34 cellular contexts compared by ENCODE assay signal in genomic region chr4:26482508-26483462, GRCh38. TPM values are rescaled to one million over a fixed set of nuclear protein-coding genes. Genes with fewer than 3 reads are reported as not detected.
A peak's percentile ranks its signal among the peaks of the same experiment; 100 is the strongest.
DNase-seq lines count a peak whose midpoint lies in the region; ATAC-seq and TF ChIP-seq lines count a peak whose summit lies in the region.
"Had no signal": no experiment of that assay in that cellular context is flagged by ENCODE, and none has a peak within 500 bp of the region (broad histone marks: within the 10 kb centered on the region; RNA-seq: fewer than 3 reads in every experiment).

No MANE protein-coding gene starts in this region.

- H3K27ac ChIP-seq in VCaP, result peak overlapping the region; percentile 31
- H3K27ac ChIP-seq in sigmoid colon, result peak overlapping the region in 3 of 4 donors; percentile 49 to 83 (median 80)
- no peak overlapping the region for H3K27ac ChIP-seq in brain microvascular endothelial cell
- H3K27ac ChIP-seq in CD8-positive, alpha-beta memory T cell (ENCODE audit: low read depth, low read length), result no peak overlapping the region
- H3K27ac ChIP-seq: testis had no signal

- no peaks in the 10 kb centered on the region for H3K9me3 ChIP-seq in sigmoid colon
- no peaks in the 10 kb centered on the region for H3K9me3 ChIP-seq in CD8-positive, alpha-beta memory T cell (ENCODE audit: low read length)
- H3K9me3 ChIP-seq: adrenal gland, testis had no signal

- H3K36me3 Mint-ChIP-seq in CD8-positive, alpha-beta memory T cell, result no peaks in the 10 kb centered on the region

- no peaks in the 10 kb centered on the region for H3K27me3 ChIP-seq in sigmoid colon
- H3K27me3 ChIP-seq in brain microvascular endothelial cell (replicated peaks), result no peaks in the 10 kb centered on the region
- no peaks in the 10 kb centered on the region for H3K27me3 ChIP-seq in CD8-positive, alpha-beta memory T cell (ENCODE audit: insufficient read depth, low read length, poor library complexity, severe bottlenecking)
- H3K27me3 ChIP-seq: adrenal gland, testis had no signal

- no peak for ATAC-seq in left lobe of liver
- ATAC-seq: activated CD4-positive, CD25-positive, alpha-beta regulatory T cell treated with anti-CD3 and anti-CD28 coated beads, Interleukin-2, amount 50 U/mL, for 24 hours; K562 had no signal

- 52 to 90% methylated on average over 3 of the region's 3 CpGs for WGBS in sigmoid colon, 2 donors

- no peak overlapping the region for H3K4me3 Mint-ChIP-seq in CD8-positive, alpha-beta memory T cell
- H3K4me3 Mint-ChIP-seq: activated naive CD4-positive, alpha-beta T cell treated with anti-CD3 and anti-CD28 coated beads for 36 hours; activated T-helper 1 cell treated with anti-CD3 and anti-CD28 coated beads, Interleukin-12 subunit alpha, Interleukin-12 subunit beta, Interleukin-2, Interleukin-4 antibody, amounts not matched to agents 30 ng/mL and 10 ng/mL and 1 ng/mL, durations not matched to agents 14 hours and 24 hours and 36 hours; endodermal cell had no signal

- peaks cover 0 to 69% (median 39%) of the 10 kb centered on the region in 4 donors for H3K4me1 ChIP-seq in sigmoid colon
- H3K4me1 ChIP-seq in CD8-positive, alpha-beta memory T cell (ENCODE audit: insufficient read depth, low read length), result no peaks in the 10 kb centered on the region
- H3K4me1 ChIP-seq: testis had no signal

- in situ Hi-C loops in brain microvascular endothelial cell (cut with HindIII; ENCODE audit: low pct_ligation_motif_present, low sequenced_read_pairs), result no loop called here

- CTCF ChIA-PET in CD8-positive, alpha-beta memory T cell (lab: Charles Lee), result interaction anchor here (1.6 kb wide), 1 partner anchor 31 kb away, joined by 3 read pairs; no protein-coding TSS in a partner anchor

- intact Hi-C loops in sigmoid colon (cut with DNase I), result loop anchor here (2.0 to 5.0 kb wide), 3 partner anchors 20 to 340 kb away; partner anchors contain the start of gene RBPJ

- POLR2A ChIA-PET in CD8-positive, alpha-beta memory T cell (lab: Charles Lee), result no interaction called here

- TF ChIP-seq CTCF in VCaP (conservative IDR thresholded peaks at IDR 0.05) (no peak), sigmoid colon (IDR thresholded peaks at IDR 0.05) (no peak), brain microvascular endothelial cell (IDR thresholded peaks at IDR 0.05; ENCODE audit: low read depth, low read length, missing control alignments) (no peak)

- TF ChIP-seq EP300 in sigmoid colon (IDR thresholded peaks at IDR 0.05), result peak in 3 of 4 donors; percentile 23 to 72 (median 46)

- H3K27me3 Mint-ChIP-seq in CD8-positive, alpha-beta memory T cell, result peaks cover 4 to 7% of the 10 kb centered on the region in 2 donors

- H3K4me3 ChIP-seq in sigmoid colon (no peak overlapping the region), brain microvascular endothelial cell (ENCODE audit: low read depth, low read length) (no peak overlapping the region)
- H3K4me3 ChIP-seq in CD8-positive, alpha-beta memory T cell (ENCODE audit: low read length), result no peak overlapping the region
- H3K4me3 ChIP-seq: adrenal gland, K562 had no signal

- no peaks in the 10 kb centered on the region for H3K4me1 Mint-ChIP-seq in CD8-positive, alpha-beta memory T cell

- no peak for TF ChIP-seq POLR2A in sigmoid colon (IDR thresholded peaks at IDR 0.05)

- peak; percentile 58 for DNase-seq in EH (ENCODE audit: low read depth)
- DNase-seq in left lobe of liver (ENCODE audit: low spot score), result peak; percentile 11
- DNase-seq in sigmoid colon, result no peak
- DNase-seq in brain microvascular endothelial cell, result no peak
- no peak for DNase-seq in NCI-H2171 (lab: John Stamatoyannopoulos, UW)
- no peak for DNase-seq in CD8-positive, alpha-beta memory T cell
- no peak for DNase-seq in DMS79 treated with DMSO at 0.1 percent for 48 hours (lab: John Stamatoyannopoulos, UW)
- DNase-seq: activated CD4-positive, alpha-beta T cell treated with anti-CD3 and anti-CD28 coated beads, Interleukin-2, amount 50 U/mL, for 48 hours; activated naive CD4-positive, alpha-beta T cell treated with anti-CD3 and anti-CD28 coated beads for 36 hours; DMS53; endodermal cell; GDM1; islet precursor cell; midbrain; MM.1S; NCI-H2029 treated with DMSO at 0.1 percent for 48 hours; NCI-H2227 treated with DMSO at 0.1 percent for 48 hours; NCI-H69; stimulated activated naive CD4-positive, alpha-beta T cell; testis had no signal

- peak overlapping the region in 2 of 8 donors; percentile 1 to 34 for H3K27ac Mint-ChIP-seq in CD8-positive, alpha-beta memory T cell
- H3K27ac Mint-ChIP-seq: activated naive CD4-positive, alpha-beta T cell treated with anti-CD3 and anti-CD28 coated beads for 36 hours; activated T-helper 1 cell treated with anti-CD3 and anti-CD28 coated beads, Interleukin-12 subunit alpha, Interleukin-12 subunit beta, Interleukin-2, Interleukin-4 antibody, amounts not matched to agents 30 ng/mL and 10 ng/mL and 1 ng/mL, durations not matched to agents 14 hours and 24 hours and 36 hours; endodermal cell had no signal

- no peaks in the 10 kb centered on the region for H3K9me3 Mint-ChIP-seq in CD8-positive, alpha-beta memory T cell
- H3K9me3 Mint-ChIP-seq: activated naive CD4-positive, alpha-beta T cell treated with anti-CD3 and anti-CD28 coated beads for 36 hours; activated T-helper 1 cell treated with anti-CD3 and anti-CD28 coated beads, Interleukin-12 subunit alpha, Interleukin-12 subunit beta, Interleukin-2, Interleukin-4 antibody, amounts not matched to agents 30 ng/mL and 10 ng/mL and 1 ng/mL, durations not matched to agents 14 hours and 24 hours and 36 hours had no signal

- no peaks in the 10 kb centered on the region for H3K36me3 ChIP-seq in sigmoid colon
- no peaks in the 10 kb centered on the region for H3K36me3 ChIP-seq in brain microvascular endothelial cell (replicated peaks)
- no peaks in the 10 kb centered on the region for H3K36me3 ChIP-seq in CD8-positive, alpha-beta memory T cell (ENCODE audit: insufficient read depth, low read length)
- H3K36me3 ChIP-seq: adrenal gland had no signal

RNA-seq across cellular contexts. Expression of gene CCKAR, which starts 7.5 kb away (rescaled TPM):
- total RNA-seq in left lobe of liver (not detected), sigmoid colon (not detected)
- polyA plus RNA-seq in sigmoid colon, result under 1 TPM in 1 of 3 donors, not detected in 2; 0.60 TPM
- total RNA-seq in CD8-positive, alpha-beta memory T cell, result not detected
- not detected for polyA plus RNA-seq in CD8-positive, alpha-beta memory T cell
- total RNA-seq: A673; activated naive CD4-positive, alpha-beta T cell treated with anti-CD3 and anti-CD28 coated beads for 36 hours; activated T-helper 1 cell treated with anti-CD3 and anti-CD28 coated beads, Interleukin-12 subunit alpha, Interleukin-12 subunit beta, Interleukin-2, Interleukin-4 antibody, amounts not matched to agents 30 ng/mL and 10 ng/mL and 1 ng/mL, durations not matched to agents 14 hours and 24 hours and 36 hours; cardiac septum; endodermal cell; H4; HT-29; K562; liver; RPMI7951; SK-MEL-5; T-helper 1 cell treated with Interleukin-12 subunit alpha and Interleukin-12 subunit beta and Interleukin-4 antibody, amounts not matched to agents 30 ng/mL and 1 ng/mL, for 36 hours had no signal
- polyA plus RNA-seq: adrenal gland, K562, liver, neural cell had no signal

Comparison
In these comparisons a context has a peak if more than half of its experiments do, and no peak if none do; other contexts are left out.
1. DNase-seq: peak in EH (single experiment) and left lobe of liver (single experiment); none in sigmoid colon (single experiment), brain microvascular endothelial cell (single experiment), NCI-H2171 (single experiment), CD8-positive, alpha-beta memory T cell (0 of 5) and DMS79 treated with DMSO at 0.1 percent for 48 hours (single experiment).
2. H3K27ac ChIP-seq: peak in VCaP (single experiment) and sigmoid colon (3 of 4); none in brain microvascular endothelial cell (single experiment) and CD8-positive, alpha-beta memory T cell (single experiment).